In the genomic region with DNA sequence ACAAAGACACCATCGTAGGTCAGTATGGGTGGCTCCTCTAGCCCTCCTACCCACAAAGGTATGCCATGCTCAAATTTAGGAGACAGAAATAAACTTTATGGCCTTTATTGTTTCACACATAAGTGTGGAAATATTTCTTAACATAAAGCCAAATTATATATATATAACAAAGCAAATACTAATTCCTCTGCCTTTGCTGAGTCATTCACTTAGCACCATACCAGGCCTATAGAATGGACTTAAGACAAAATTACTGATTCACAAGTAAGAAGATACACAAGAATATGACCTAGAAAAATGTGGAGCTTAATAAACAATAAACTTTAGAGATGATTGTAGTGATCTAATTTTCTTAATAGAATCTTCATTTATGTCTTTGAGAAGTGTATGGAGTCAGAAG, we compare ENCODE assay signal across 1 cellular context.
TF ChIP-seq lines count a peak whose summit lies in the region.

No MANE protein-coding gene starts in this region.

TF ChIP-seq in HepG2, 621 proteins besides CTCF, POLR2A, EP300 and RAD21:
- peak; percentile 86 for TF ChIP-seq NFE2L2 (IDR thresholded peaks at IDR 0.05; ENCODE audit: low read length)
- TF ChIP-seq, protein P1, sequence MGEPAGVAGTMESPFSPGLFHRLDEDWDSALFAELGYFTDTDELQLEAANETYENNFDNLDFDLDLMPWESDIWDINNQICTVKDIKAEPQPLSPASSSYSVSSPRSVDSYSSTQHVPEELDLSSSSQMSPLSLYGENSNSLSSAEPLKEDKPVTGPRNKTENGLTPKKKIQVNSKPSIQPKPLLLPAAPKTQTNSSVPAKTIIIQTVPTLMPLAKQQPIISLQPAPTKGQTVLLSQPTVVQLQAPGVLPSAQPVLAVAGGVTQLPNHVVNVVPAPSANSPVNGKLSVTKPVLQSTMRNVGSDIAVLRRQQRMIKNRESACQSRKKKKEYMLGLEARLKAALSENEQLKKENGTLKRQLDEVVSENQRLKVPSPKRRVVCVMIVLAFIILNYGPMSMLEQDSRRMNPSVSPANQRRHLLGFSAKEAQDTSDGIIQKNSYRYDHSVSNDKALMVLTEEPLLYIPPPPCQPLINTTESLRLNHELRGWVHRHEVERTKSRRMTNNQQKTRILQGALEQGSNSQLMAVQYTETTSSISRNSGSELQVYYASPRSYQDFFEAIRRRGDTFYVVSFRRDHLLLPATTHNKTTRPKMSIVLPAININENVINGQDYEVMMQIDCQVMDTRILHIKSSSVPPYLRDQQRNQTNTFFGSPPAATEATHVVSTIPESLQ (CRISPR knock-in tag; conservative IDR thresholded peaks at IDR 0.05) = no peak
